1 cellular context compared by ENCODE assay signal in genomic region chr1:219414250-219414649, GRCh38.
TF ChIP-seq lines count a peak whose summit lies in the region.

No MANE protein-coding gene starts in this region.

TF ChIP-seq in HepG2, 621 proteins besides CTCF, POLR2A, EP300 and RAD21 (continued from another document and continues in another):
- no peak for TF ChIP-seq HMGXB4 (CRISPR knock-in tag; IDR thresholded peaks at IDR 0.05; ENCODE audit: borderline replicate concordance in 1 of 2, low read depth in 1 of 2)
- TF ChIP-seq, protein P1, sequence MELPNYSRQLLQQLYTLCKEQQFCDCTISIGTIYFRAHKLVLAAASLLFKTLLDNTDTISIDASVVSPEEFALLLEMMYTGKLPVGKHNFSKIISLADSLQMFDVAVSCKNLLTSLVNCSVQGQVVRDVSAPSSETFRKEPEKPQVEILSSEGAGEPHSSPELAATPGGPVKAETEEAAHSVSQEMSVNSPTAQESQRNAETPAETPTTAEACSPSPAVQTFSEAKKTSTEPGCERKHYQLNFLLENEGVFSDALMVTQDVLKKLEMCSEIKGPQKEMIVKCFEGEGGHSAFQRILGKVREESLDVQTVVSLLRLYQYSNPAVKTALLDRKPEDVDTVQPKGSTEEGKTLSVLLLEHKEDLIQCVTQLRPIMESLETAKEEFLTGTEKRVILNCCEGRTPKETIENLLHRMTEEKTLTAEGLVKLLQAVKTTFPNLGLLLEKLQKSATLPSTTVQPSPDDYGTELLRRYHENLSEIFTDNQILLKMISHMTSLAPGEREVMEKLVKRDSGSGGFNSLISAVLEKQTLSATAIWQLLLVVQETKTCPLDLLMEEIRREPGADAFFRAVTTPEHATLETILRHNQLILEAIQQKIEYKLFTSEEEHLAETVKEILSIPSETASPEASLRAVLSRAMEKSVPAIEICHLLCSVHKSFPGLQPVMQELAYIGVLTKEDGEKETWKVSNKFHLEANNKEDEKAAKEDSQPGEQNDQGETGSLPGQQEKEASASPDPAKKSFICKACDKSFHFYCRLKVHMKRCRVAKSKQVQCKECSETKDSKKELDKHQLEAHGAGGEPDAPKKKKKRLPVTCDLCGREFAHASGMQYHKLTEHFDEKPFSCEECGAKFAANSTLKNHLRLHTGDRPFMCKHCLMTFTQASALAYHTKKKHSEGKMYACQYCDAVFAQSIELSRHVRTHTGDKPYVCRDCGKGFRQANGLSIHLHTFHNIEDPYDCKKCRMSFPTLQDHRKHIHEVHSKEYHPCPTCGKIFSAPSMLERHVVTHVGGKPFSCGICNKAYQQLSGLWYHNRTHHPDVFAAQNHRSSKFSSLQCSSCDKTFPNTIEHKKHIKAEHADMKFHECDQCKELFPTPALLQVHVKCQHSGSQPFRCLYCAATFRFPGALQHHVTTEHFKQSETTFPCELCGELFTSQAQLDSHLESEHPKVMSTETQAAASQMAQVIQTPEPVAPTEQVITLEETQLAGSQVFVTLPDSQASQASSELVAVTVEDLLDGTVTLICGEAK (IDR thresholded peaks at IDR 0.05) = no peak
- TF ChIP-seq, protein P1 (CRISPR knock-in tag; IDR thresholded peaks at IDR 0.05) = no peak
- TF ChIP-seq TBX3 (IDR thresholded peaks at IDR 0.05; ENCODE audit: borderline replicate concordance) = peak; percentile 45; the same call in 1 of the 2 replicates
- TF ChIP-seq ZNF564 (CRISPR knock-in tag; IDR thresholded peaks at IDR 0.05) = no peak
- TF ChIP-seq ZBTB43 (CRISPR knock-in tag; conservative IDR thresholded peaks at IDR 0.05) = no peak
- no peak for TF ChIP-seq BORCS8-MEF2B (CRISPR knock-in tag; IDR thresholded peaks at IDR 0.05)
- no peak for TF ChIP-seq TFDP2 (CRISPR knock-in tag; IDR thresholded peaks at IDR 0.05)
- no peak for TF ChIP-seq ZBTB37 (CRISPR knock-in tag; IDR thresholded peaks at IDR 0.05)
- TF ChIP-seq ARNTL (CRISPR knock-in tag; IDR thresholded peaks at IDR 0.05) = no peak
- no peak for TF ChIP-seq NBN (conservative IDR thresholded peaks at IDR 0.05)
- TF ChIP-seq, protein P2, sequence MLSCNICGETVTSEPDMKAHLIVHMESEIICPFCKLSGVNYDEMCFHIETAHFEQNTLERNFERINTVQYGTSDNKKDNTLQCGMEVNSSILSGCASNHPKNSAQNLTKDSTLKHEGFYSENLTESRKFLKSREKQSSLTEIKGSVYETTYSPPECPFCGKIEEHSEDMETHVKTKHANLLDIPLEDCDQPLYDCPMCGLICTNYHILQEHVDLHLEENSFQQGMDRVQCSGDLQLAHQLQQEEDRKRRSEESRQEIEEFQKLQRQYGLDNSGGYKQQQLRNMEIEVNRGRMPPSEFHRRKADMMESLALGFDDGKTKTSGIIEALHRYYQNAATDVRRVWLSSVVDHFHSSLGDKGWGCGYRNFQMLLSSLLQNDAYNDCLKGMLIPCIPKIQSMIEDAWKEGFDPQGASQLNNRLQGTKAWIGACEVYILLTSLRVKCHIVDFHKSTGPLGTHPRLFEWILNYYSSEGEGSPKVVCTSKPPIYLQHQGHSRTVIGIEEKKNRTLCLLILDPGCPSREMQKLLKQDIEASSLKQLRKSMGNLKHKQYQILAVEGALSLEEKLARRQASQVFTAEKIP (CRISPR knock-in tag; IDR thresholded peaks at IDR 0.05; ENCODE audit: borderline replicate concordance) = no peak
- no peak for TF ChIP-seq ZBTB49 (CRISPR knock-in tag; IDR thresholded peaks at IDR 0.05; ENCODE audit: borderline replicate concordance)
- TF ChIP-seq NFE2L2 (IDR thresholded peaks at IDR 0.05; ENCODE audit: low read length) = no peak
- no peak for TF ChIP-seq AGO1 (IDR thresholded peaks at IDR 0.05; ENCODE audit: low read depth, low read length, poor library complexity, severe bottlenecking)
- peak; percentile 75; the same call in 1 of the 2 replicates for TF ChIP-seq ZNF12 (CRISPR knock-in tag; IDR thresholded peaks at IDR 0.05)
- TF ChIP-seq ZNF589 (CRISPR knock-in tag; conservative IDR thresholded peaks at IDR 0.05) = no peak
- peak; percentile 94 for TF ChIP-seq FOXA3 (CRISPR knock-in tag; IDR thresholded peaks at IDR 0.05)
- peak; percentile 56; the same call in 1 of the 2 replicates for TF ChIP-seq TARDBP (CRISPR knock-in tag; IDR thresholded peaks at IDR 0.05)
- no peak for TF ChIP-seq ZFP82 (CRISPR knock-in tag; IDR thresholded peaks at IDR 0.05; ENCODE audit: borderline replicate concordance)
- TF ChIP-seq SNAPC2 (CRISPR knock-in tag; IDR thresholded peaks at IDR 0.05) = no peak
- TF ChIP-seq ZSCAN5A (CRISPR knock-in tag; IDR thresholded peaks at IDR 0.05; ENCODE audit: borderline replicate concordance) = no peak
- TF ChIP-seq CREBL2 (CRISPR knock-in tag; IDR thresholded peaks at IDR 0.05; ENCODE audit: borderline replicate concordance) = no peak
